Comparison of ENCODE assay signal across 23 cellular contexts in genomic region chr11:77596626-77597025, GRCh38. TPM values are rescaled to one million over a fixed set of nuclear protein-coding genes. Genes with fewer than 3 reads are reported as not detected.
DNase-seq lines count a peak whose midpoint lies in the region; ATAC-seq and TF ChIP-seq lines count a peak whose summit lies in the region.
"Had no signal": no experiment of that assay in that cellular context is flagged by ENCODE, and none has a peak within 500 bp of the region (broad histone marks: within the 10 kb centered on the region; RNA-seq: fewer than 3 reads in every experiment).

No MANE protein-coding gene starts in this region.

- TF ChIP-seq CTCF in MCF 10A (IDR thresholded peaks at IDR 0.05; ENCODE audit: unreplicated experiment) (no peak), breast epithelium (IDR thresholded peaks at IDR 0.05) (no peak), fibroblast of lung (conservative IDR thresholded peaks at IDR 0.05 in 1 of 2, IDR thresholded peaks at IDR 0.05 in 1 of 2; ENCODE audit: low read depth in 1 of 2, low read length in 2 of 2) (no peak), CD14-positive monocyte (IDR thresholded peaks at IDR 0.05) (no peak)

- H3K27ac ChIP-seq in breast epithelium (no peak overlapping the region), fibroblast of lung (ENCODE audit: insufficient read depth, low read length) (no peak overlapping the region)
- H3K27ac ChIP-seq: neutrophil, SJSA1, tibial nerve had no signal

- H3K79me2 ChIP-seq in fibroblast of lung (ENCODE audit: control insufficient read depth, insufficient read depth, low read length): no peaks in the 10 kb centered on the region

- CTCF ChIA-PET in MCF 10A (lab: Yijun Ruan, JAX): interaction anchor here (1.0 kb wide), 1 partner anchor 22 kb away, joined by 3 read pairs; no protein-coding TSS in a partner anchor

- H3K27me3 ChIP-seq in breast epithelium (no peaks in the 10 kb centered on the region), adipocyte (replicated peaks; ENCODE audit: control insufficient read depth, insufficient read depth, low read length) (no peaks in the 10 kb centered on the region), fibroblast of lung (ENCODE audit: control insufficient read depth, insufficient read depth, low read length) (no peaks in the 10 kb centered on the region)
- H3K27me3 ChIP-seq: neutrophil, SJSA1, tibial nerve had no signal

- H2AFZ ChIP-seq in fibroblast of lung (ENCODE audit: low read length): no peak overlapping the region

- H3K9ac ChIP-seq in adipocyte (ENCODE audit: low read length) (no peak overlapping the region), fibroblast of lung (ENCODE audit: insufficient read depth, low read length) (no peak overlapping the region)

- H3K27ac Mint-ChIP-seq in MCF 10A (ENCODE audit: low read depth, unreplicated experiment) (no peak overlapping the region), CD14-positive monocyte (no peak overlapping the region)
- H3K27ac Mint-ChIP-seq: activated CD8-positive, alpha-beta T cell treated with anti-CD3 and anti-CD28 coated beads for 36 hours; activated naive CD8-positive, alpha-beta T cell treated with anti-CD3 and anti-CD28 coated beads for 36 hours; activated T-cell treated with anti-CD3 and anti-CD28 coated beads, Interleukin-2, amount 50 U/mL, for 72 hours; CD4-positive, alpha-beta memory T cell; IgD-negative memory B cell had no signal

- no peak overlapping the region for H3K4me3 ChIP-seq in breast epithelium
- no peak overlapping the region for H3K4me3 ChIP-seq in adipocyte (ENCODE audit: low read length)
- H3K4me3 ChIP-seq in fibroblast of lung (replicated peaks in 1 of 4; ENCODE audit: control extremely low read depth in 1 of 4, insufficient read depth in 1 of 4, low read depth in 3 of 4, low read length in 4 of 4): no peak overlapping the region
- H3K4me3 ChIP-seq: SJSA1, tibial nerve had no signal

- no peak overlapping the region for H3K4me3 Mint-ChIP-seq in MCF 10A (ENCODE audit: unreplicated experiment)
- no peak overlapping the region for H3K4me3 Mint-ChIP-seq in CD14-positive monocyte
- H3K4me3 Mint-ChIP-seq: activated CD8-positive, alpha-beta T cell treated with anti-CD3 and anti-CD28 coated beads for 36 hours; activated naive CD8-positive, alpha-beta T cell treated with anti-CD3 and anti-CD28 coated beads for 36 hours; activated T-cell treated with anti-CD3 and anti-CD28 coated beads, Interleukin-2, amount 50 U/mL, for 72 hours; CD4-positive, alpha-beta memory T cell; central memory CD8-positive, alpha-beta T cell; IgD-negative memory B cell had no signal

- BruUV-seq in MCF 10A (replicated peaks; lab: Mats Ljungman, UMichigan): no TSS peak

- H3K9me3 ChIP-seq in breast epithelium (no peaks in the 10 kb centered on the region), adipocyte (ENCODE audit: control insufficient read depth, low read length) (no peaks in the 10 kb centered on the region), fibroblast of lung (ENCODE audit: control insufficient read depth, insufficient read depth, low read depth, low read length) (no peaks in the 10 kb centered on the region)
- H3K9me3 ChIP-seq: neutrophil, SJSA1, tibial nerve had no signal

- ATAC-seq in GM19351 (IDR thresholded peaks at IDR 0.05; ENCODE audit: unreplicated experiment): no peak
- ATAC-seq: activated CD8-positive, alpha-beta T cell treated with anti-CD3 and anti-CD28 coated beads for 36 hours; activated T-cell treated with anti-CD3 and anti-CD28 coated beads, Interleukin-2, amount 50 U/mL, for 72 hours; left ventricle myocardium superior had no signal

- H3K36me3 ChIP-seq in breast epithelium (no peaks in the 10 kb centered on the region), adipocyte (ENCODE audit: control insufficient read depth, insufficient read depth, low read length, severe bottlenecking) (peaks cover 3% of the 10 kb centered on the region), fibroblast of lung (ENCODE audit: control insufficient read depth, insufficient read depth, low read length) (no peaks in the 10 kb centered on the region)
- H3K36me3 ChIP-seq: neutrophil, SJSA1 had no signal

- H3K27me3 Mint-ChIP-seq in MCF 10A (ENCODE audit: insufficient read depth, unreplicated experiment) (no peaks in the 10 kb centered on the region), CD14-positive monocyte (ENCODE audit: low read depth in 3 of 3) (no peaks in the 10 kb centered on the region)
- H3K27me3 Mint-ChIP-seq: activated CD8-positive, alpha-beta T cell treated with anti-CD3 and anti-CD28 coated beads for 36 hours; activated naive CD8-positive, alpha-beta T cell treated with anti-CD3 and anti-CD28 coated beads for 36 hours; CD4-positive, alpha-beta memory T cell; central memory CD8-positive, alpha-beta T cell; IgD-negative memory B cell had no signal

- intact Hi-C loops in MCF 10A (cut with micrococcal nuclease): no loop called here
- intact Hi-C loops in breast epithelium (cut with DNase I; ENCODE audit: low total_unique reads): no loop called here
- intact Hi-C loops in CD14-positive monocyte (cut with micrococcal nuclease): no loop called here

- TF ChIP-seq POLR2A in breast epithelium (IDR thresholded peaks at IDR 0.05): no peak

- peaks cover 14% of the 10 kb centered on the region for H3K36me3 Mint-ChIP-seq in MCF 10A (ENCODE audit: insufficient read depth, unreplicated experiment)
- peaks cover 2 to 9% of the 10 kb centered on the region in 2 donors for H3K36me3 Mint-ChIP-seq in CD14-positive monocyte

- no peak overlapping the region for H3K4me2 ChIP-seq in fibroblast of lung (ENCODE audit: extremely low read depth, insufficient read depth, low read length)

- H3K9me3 Mint-ChIP-seq in MCF 10A (ENCODE audit: unreplicated experiment): no peaks in the 10 kb centered on the region
- no peaks in the 10 kb centered on the region for H3K9me3 Mint-ChIP-seq in CD14-positive monocyte
- H3K9me3 Mint-ChIP-seq: activated CD8-positive, alpha-beta T cell treated with anti-CD3 and anti-CD28 coated beads for 36 hours; activated naive CD8-positive, alpha-beta T cell treated with anti-CD3 and anti-CD28 coated beads for 36 hours; activated T-cell treated with anti-CD3 and anti-CD28 coated beads, Interleukin-2, amount 50 U/mL, for 72 hours; CD4-positive, alpha-beta memory T cell; central memory CD8-positive, alpha-beta T cell; IgD-negative memory B cell had no signal

- H3K4me1 Mint-ChIP-seq in MCF 10A (ENCODE audit: insufficient read depth, unreplicated experiment) (peaks cover under 1% of the 10 kb centered on the region), CD14-positive monocyte (no peaks in the 10 kb centered on the region)
- H3K4me1 Mint-ChIP-seq: activated naive CD8-positive, alpha-beta T cell treated with anti-CD3 and anti-CD28 coated beads for 36 hours; central memory CD8-positive, alpha-beta T cell had no signal

- H3K4me1 ChIP-seq in breast epithelium (no peaks in the 10 kb centered on the region), adipocyte (ENCODE audit: control insufficient read depth, insufficient read depth, low read length) (peaks cover 29% of the 10 kb centered on the region), fibroblast of lung (ENCODE audit: control insufficient read depth, extremely low read depth, insufficient read depth, low read length) (peaks cover 2% of the 10 kb centered on the region)
- H3K4me1 ChIP-seq: SJSA1 had no signal

- no peaks in the 10 kb centered on the region for H4K20me1 ChIP-seq in fibroblast of lung (ENCODE audit: control insufficient read depth, extremely low read depth, insufficient read depth, low read length)

- DNase-seq in MCF 10A (ENCODE audit: unreplicated experiment) (peak; percentile 72), breast epithelium (ENCODE audit: low spot score in 2 of 2) (no peak), adipocyte (ENCODE audit: low read depth) (peak; percentile 93), fibroblast of lung (ENCODE audit: low read depth in 2 of 2) (peak; percentile 32 to 89), stromal cell of bone marrow (ENCODE audit: low read depth) (peak; percentile 38), CD14-positive monocyte (ENCODE audit: low spot score) (no peak), NCI-H446 (lab: John Stamatoyannopoulos, UW) (no peak)
- DNase-seq: activated CD8-positive, alpha-beta T cell treated with anti-CD3 and anti-CD28 coated beads for 36 hours; activated naive CD8-positive, alpha-beta T cell treated with anti-CD3 and anti-CD28 coated beads for 36 hours; activated T-cell treated with anti-CD3 and anti-CD28 coated beads, Interleukin-2, amount 50 U/mL, for 72 hours; CD4-positive, alpha-beta memory T cell; left ventricle myocardium superior; NCI-H1092; NCI-H2081; NCI-H526; retina; stimulated activated naive CD4-positive, alpha-beta T cell had no signal

- POLR2A ChIA-PET in MCF 10A (lab: Yijun Ruan, JAX): no interaction called here

RNA-seq across cellular contexts. Expression of gene AQP11, which starts 6.9 kb away (rescaled TPM):
- total RNA-seq in MCF 10A (2022): 0.27 TPM in 1 of 2 replicates, not detected in the other
- 1 to 10 TPM in 2 of 3 donors, under 1 TPM in 1; 0.66 to 1.8 (median 1.6) TPM for total RNA-seq in breast epithelium
- total RNA-seq in fibroblast of lung: 7.4 and 11.2 TPM in 2 replicates
- polyA plus RNA-seq in fibroblast of lung: 1.3 and 1.6 TPM in 2 replicates
- 1.4 and 2.3 TPM in 2 replicates for polyA plus RNA-seq in fibroblast of lung (2012)
- 2.6 and 2.7 TPM in 2 replicates for polyA minus RNA-seq in fibroblast of lung (ENCODE audit: low replicate concordance)
- under 1 TPM; 0.16 to 0.18 TPM for polyA plus RNA-seq in CD14-positive monocyte

RNA-seq across cellular contexts. Expression of gene CLNS1A, which starts 41.0 kb away (rescaled TPM):
- 110 and 135 TPM in 2 replicates for total RNA-seq in MCF 10A (2022)
- total RNA-seq in breast epithelium: 100 to 1,000 TPM in 2 of 3 donors, 10 to 100 TPM in 1; 57.4 to 129 (median 110) TPM
- total RNA-seq in fibroblast of lung: 130 and 166 TPM in 2 replicates
- polyA plus RNA-seq in fibroblast of lung: 144 and 155 TPM in 2 replicates
- polyA plus RNA-seq in fibroblast of lung (2012): 118 and 123 TPM in 2 replicates
- 17.2 and 45.3 TPM in 2 replicates for polyA minus RNA-seq in fibroblast of lung (ENCODE audit: low replicate concordance)
- polyA plus RNA-seq in CD14-positive monocyte: 100 to 1,000 TPM; 139 to 140 TPM

Comparison
In these comparisons a context has a peak if more than half of its experiments do, and no peak if none do; other contexts are left out.
1. DNase-seq: peak in MCF 10A (single experiment), adipocyte (single experiment), fibroblast of lung (2 of 2) and stromal cell of bone marrow (single experiment); none in breast epithelium (0 of 2), CD14-positive monocyte (single experiment) and NCI-H446 (0 of 2).